ENCODE assay signal across 9 cellular contexts in the genomic region with DNA sequence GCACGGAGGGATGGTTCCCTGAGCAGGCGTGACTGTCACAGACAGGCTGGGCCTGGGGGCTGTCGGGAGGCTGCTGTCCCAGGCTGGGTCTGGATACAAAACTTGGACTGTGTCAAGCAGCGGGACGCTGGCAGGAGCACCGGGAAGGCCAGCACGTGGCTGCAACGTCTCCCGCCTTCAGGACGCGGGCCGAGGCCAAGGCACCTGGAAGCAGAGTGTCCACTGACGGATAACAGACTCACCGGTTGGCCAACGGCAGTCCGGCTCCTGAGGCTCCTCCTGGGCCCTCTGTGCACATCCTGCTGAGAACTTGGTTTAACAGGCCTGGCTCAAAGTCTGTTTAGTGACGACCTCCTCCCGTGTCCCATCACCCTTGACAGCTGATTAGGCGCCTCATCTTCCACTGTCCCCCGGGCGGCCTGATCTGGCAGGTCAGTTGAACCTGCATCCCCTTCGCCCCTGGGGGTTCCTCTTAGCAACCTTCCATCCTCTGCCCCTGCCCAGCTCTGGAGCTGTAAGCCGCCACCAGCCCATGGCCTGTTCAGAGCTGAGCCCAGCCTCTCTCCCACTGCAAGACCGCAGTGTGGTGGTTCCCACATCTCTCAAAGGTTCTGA. TPM values are rescaled to one million over a fixed set of nuclear protein-coding genes. Genes with fewer than 3 reads are reported as not detected.
A peak's percentile ranks its signal among the peaks of the same experiment; 100 is the strongest.
DNase-seq lines count a peak whose midpoint lies in the region; ATAC-seq, FAIRE-seq and TF ChIP-seq lines count a peak whose summit lies in the region.
"Had no signal": no experiment of that assay in that cellular context is flagged by ENCODE, and none has a peak within 500 bp of the region (broad histone marks: within the 10 kb centered on the region; RNA-seq: fewer than 3 reads in every experiment).

No MANE protein-coding gene starts in this region.

- peaks cover 26% of the 10 kb centered on the region for H3K4me1 ChIP-seq in A673 (ENCODE audit: insufficient read depth, low read length, poor library complexity, severe bottlenecking)
- peaks cover 9% of the 10 kb centered on the region for H3K4me1 ChIP-seq in HEK293 (ENCODE audit: control insufficient read depth, insufficient read depth, low read length)
- H3K4me1 ChIP-seq in mammary epithelial cell (ENCODE audit: insufficient read depth, low read length): peaks cover 56% of the 10 kb centered on the region

- peak overlapping the region; percentile 98 for H3K27ac Mint-ChIP-seq in nephron progenitor cell

- intact Hi-C loops in A673 (cut with micrococcal nuclease; ENCODE audit: unreplicated experiment) (no loop called here), mammary epithelial cell (cut with micrococcal nuclease) (loop anchor here (2.0 kb wide), 1 partner anchor 198 kb away; no protein-coding TSS in a partner anchor)

- H3K9me3 ChIP-seq in A673 (ENCODE audit: low read depth, low read length, poor library complexity, severe bottlenecking) (no peaks in the 10 kb centered on the region), HEK293 (ENCODE audit: control insufficient read depth, insufficient read depth, low read depth, low read length) (no peaks in the 10 kb centered on the region), mammary epithelial cell (replicated peaks; ENCODE audit: insufficient read depth, low read length) (no peaks in the 10 kb centered on the region)

- H3K27ac ChIP-seq in A673 (ENCODE audit: low read depth, low read length, poor library complexity, severe bottlenecking) (peak overlapping the region; percentile 67), HEK293 (ENCODE audit: extremely low read depth, low read depth, low read length) (no peak overlapping the region), mammary epithelial cell (ENCODE audit: insufficient read depth, low read depth, low read length) (peak overlapping the region; percentile 43)

- CTCF ChIA-PET in A673 (lab: Charles Lee): no interaction called here
- CTCF ChIA-PET in HEK293 (lab: Yijun Ruan, JAX): interaction anchor here (1.1 kb wide), 1 partner anchor 140 kb away, joined by 3 read pairs; no protein-coding TSS in a partner anchor
- CTCF ChIA-PET in mammary epithelial cell (lab: Charles Lee; ENCODE audit: low non-redundant PET): no interaction called here

- in situ Hi-C loops in mammary epithelial cell (cut with MboI; ENCODE audit: low sequenced_read_pairs in 2 of 2): no loop called here

- no peak overlapping the region for H3K9ac ChIP-seq in mammary epithelial cell (ENCODE audit: insufficient read depth, low read length)

- 78% methylated on average over 10 of the region's 24 CpGs for WGBS in mammary epithelial cell (ENCODE audit: low coverage, missing lambda C conversion rate)

- BruUV-seq in A673 (replicated peaks; lab: Mats Ljungman, UMichigan) (no TSS peak), mammary epithelial cell (replicated peaks; lab: Mats Ljungman, UMichigan) (no TSS peak)

- DNase-seq in A673 (ENCODE audit: low spot score) (no peak), mammary epithelial cell (no peak), nephron progenitor cell (no peak), HTR-8/SVneo (ENCODE audit: insufficient read length, low spot score) (no peak), NCI-H524 treated with DMSO at 0.1 percent for 48 hours (lab: John Stamatoyannopoulos, UW) (no peak), NCI-H1436 treated with DMSO at 0.1 percent for 48 hours (lab: John Stamatoyannopoulos, UW) (no peak)
- DNase-seq: NCI-H82 had no signal

- TF ChIP-seq CTCF in A673 (conservative IDR thresholded peaks at IDR 0.05; ENCODE audit: low read depth, low read length) (no peak), HEK293 (tag by site-specific recombination; IDR thresholded peaks at IDR 0.05) (no peak), mammary epithelial cell (conservative IDR thresholded peaks at IDR 0.05 in 1 of 2, IDR thresholded peaks at IDR 0.05 in 1 of 2; ENCODE audit: extremely low read depth in 1 of 2, insufficient read depth in 1 of 2, low read depth in 1 of 2, low read length in 2 of 2) (no peak), nephron progenitor cell (IDR thresholded peaks at IDR 0.05) (no peak)

- peaks cover 81% of the 10 kb centered on the region for H3K79me2 ChIP-seq in mammary epithelial cell (ENCODE audit: insufficient read depth, low read length)

- peaks cover 33% of the 10 kb centered on the region for H3K36me3 ChIP-seq in A673 (ENCODE audit: insufficient read depth, low read length, poor library complexity, severe bottlenecking)
- peaks cover 15 to 62% of the 10 kb centered on the region in 2 experiments for H3K36me3 ChIP-seq in HEK293 (ENCODE audit: control insufficient read depth in 2 of 2, insufficient read depth in 1 of 2, low read length in 2 of 2)
- H3K36me3 ChIP-seq in mammary epithelial cell (ENCODE audit: insufficient read depth, low read length): peaks cover 5% of the 10 kb centered on the region

- H3K4me1 Mint-ChIP-seq in nephron progenitor cell: peaks cover 48% of the 10 kb centered on the region

- H3K4me2 ChIP-seq in mammary epithelial cell (ENCODE audit: insufficient read depth, low read depth, low read length): peak overlapping the region; percentile 75

- no peak overlapping the region for H3K4me3 ChIP-seq in A673 (ENCODE audit: low read depth, low read length, poor library complexity, severe bottlenecking)
- H3K4me3 ChIP-seq in HEK293 (ENCODE audit: low read depth, low read length): no peak overlapping the region
- no peak overlapping the region for H3K4me3 ChIP-seq in mammary epithelial cell (replicated peaks in 1 of 3; ENCODE audit: insufficient read depth in 1 of 3, low read depth in 2 of 3, low read length in 3 of 3)

- POLR2A ChIA-PET in A673 (lab: Charles Lee; ENCODE audit: low non-redundant PET) (no interaction called here), HEK293 (lab: Yijun Ruan, JAX) (interaction anchor here (4.0 kb wide), 1 partner anchor 12 kb away, joined by 31 read pairs; no protein-coding TSS in a partner anchor)

- ATAC-seq in activated CD4-positive, CD25-positive, alpha-beta regulatory T cell treated with anti-CD3 and anti-CD28 coated beads, Interleukin-2, amount 50 U/mL, for 24 hours: no peak

- no peaks in the 10 kb centered on the region for H4K20me1 ChIP-seq in mammary epithelial cell (ENCODE audit: insufficient read depth, low read length)

- H3K36me3 Mint-ChIP-seq in nephron progenitor cell (ENCODE audit: low read depth): peaks cover 25% of the 10 kb centered on the region

- peak overlapping the region; percentile 49 for H2AFZ ChIP-seq in mammary epithelial cell (ENCODE audit: low read depth, low read length)

- H3K9me3 Mint-ChIP-seq in nephron progenitor cell: no peaks in the 10 kb centered on the region

- dilution Hi-C loops in mammary epithelial cell (cut with HindIII; ENCODE audit: low sequenced_read_pairs): no loop called here

- no peaks in the 10 kb centered on the region for H3K27me3 Mint-ChIP-seq in nephron progenitor cell (ENCODE audit: low read depth, poor library complexity)

- FAIRE-seq in HTR-8/SVneo (lab: Jason Lieb, UNC): no peak

- H3K27me3 ChIP-seq in A673 (replicated peaks; ENCODE audit: insufficient read depth, low read depth, low read length, poor library complexity): no peaks in the 10 kb centered on the region
- no peaks in the 10 kb centered on the region for H3K27me3 ChIP-seq in mammary epithelial cell (ENCODE audit: insufficient read depth, low read length)

- no peak overlapping the region for H3K4me3 Mint-ChIP-seq in nephron progenitor cell

TF ChIP-seq in HEK293, 187 proteins besides CTCF, POLR2A, EP300 and RAD21:
- TF ChIP-seq PRDM1 (tag by site-specific recombination; IDR thresholded peaks at IDR 0.05) (no peak), ZIC2 (tag by site-specific recombination; IDR thresholded peaks at IDR 0.05) (peak; percentile 50)

RNA-seq across cellular contexts. Expression of gene XRCC3, which starts 2.5 kb away (rescaled TPM):
- 82.1 and 91.8 TPM in 2 replicates for total RNA-seq in A673 (2021)
- 10 to 100 TPM in 1 of 2 donors, 1 to 10 TPM in 1; 5.2 to 35.4 TPM for total RNA-seq in mammary epithelial cell
- polyA plus RNA-seq in mammary epithelial cell: 23.4 TPM
- polyA minus RNA-seq in mammary epithelial cell: 43.1 TPM

RNA-seq across cellular contexts. Expression of gene ZFYVE21, which starts 2.9 kb away (rescaled TPM):
- total RNA-seq in A673 (2021) (35.7 and 38.6 TPM in 2 replicates), mammary epithelial cell (10 to 100 TPM; 64.2 to 65.7 TPM)
- polyA plus RNA-seq in mammary epithelial cell: 156 TPM
- polyA minus RNA-seq in mammary epithelial cell: 43.7 TPM
